1 cellular context compared by ENCODE assay signal in the genomic region with DNA sequence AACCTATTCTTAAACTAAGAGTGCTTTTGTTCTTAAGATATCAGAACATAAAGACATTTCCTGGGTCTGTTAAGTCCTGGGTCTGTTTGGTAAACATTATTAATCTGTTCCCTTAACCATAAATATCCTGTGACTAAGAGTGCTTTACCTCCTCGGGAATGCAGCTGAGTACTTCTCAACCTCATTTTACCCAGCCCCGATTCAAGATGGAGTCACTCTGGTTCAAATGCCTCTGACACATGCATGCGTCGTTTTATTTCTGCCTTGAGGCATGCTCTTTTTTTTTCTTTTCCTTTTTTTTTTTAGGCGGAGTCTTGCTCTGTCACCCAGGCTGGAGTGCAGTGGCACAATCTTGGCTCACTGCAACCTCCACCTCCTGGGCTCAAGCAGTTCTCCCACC.
TF ChIP-seq lines count a peak whose summit lies in the region.

No MANE protein-coding gene starts in this region.

TF ChIP-seq in K562, 482 proteins besides CTCF, POLR2A, EP300 and RAD21 (continued from another document and continues in another):
- TF ChIP-seq POLR2AphosphoS2 (IDR thresholded peaks at IDR 0.05; ENCODE audit: low read length) (no peak), SNRNP70 (optimal IDR thresholded peaks at IDR 0.05; ENCODE audit: low read depth, low read length) (no peak), RBM14 (IDR thresholded peaks at IDR 0.05; ENCODE audit: borderline replicate concordance, insufficient read depth, low read depth, low read length) (no peak), ZBTB7A (IDR thresholded peaks at IDR 0.05; ENCODE audit: borderline replicate concordance, control insufficient read depth, low read depth, low read length) (no peak), PHB2 (IDR thresholded peaks at IDR 0.05; ENCODE audit: low read depth) (no peak), HSF4 (CRISPR knock-in tag; IDR thresholded peaks at IDR 0.05; ENCODE audit: borderline replicate concordance) (no peak), ZNF639 (CRISPR knock-in tag; conservative IDR thresholded peaks at IDR 0.05 in 1 of 2, IDR thresholded peaks at IDR 0.05 in 1 of 2) (peak in 1 of 2 experiments; percentile 67; a peak in 1 of 4 replicates), IFI16 (CRISPR knock-in tag; IDR thresholded peaks at IDR 0.05) (no peak), SRSF3 (IDR thresholded peaks at IDR 0.05; ENCODE audit: insufficient read depth, low read length) (no peak), SAFB2 (IDR thresholded peaks at IDR 0.05; ENCODE audit: borderline replicate concordance, low read depth, low read length, severe bottlenecking) (no peak), POLR2AphosphoS5 (IDR thresholded peaks at IDR 0.05; ENCODE audit: control insufficient read depth, insufficient read depth, low read depth, low read length) (no peak), ZFX (CRISPR knock-in tag; IDR thresholded peaks at IDR 0.05) (no peak), ZNF124 (CRISPR knock-in tag; IDR thresholded peaks at IDR 0.05) (no peak), TEAD4 (IDR thresholded peaks at IDR 0.05; ENCODE audit: low read length) (no peak), TEAD4 (CRISPR knock-in tag; IDR thresholded peaks at IDR 0.05; ENCODE audit: borderline replicate concordance) (no peak), KDM1A (IDR thresholded peaks at IDR 0.05) (no peak), NFYB (IDR thresholded peaks at IDR 0.05; ENCODE audit: extremely low read depth, insufficient read length) (no peak), MECOM (CRISPR knock-in tag; IDR thresholded peaks at IDR 0.05) (peak; percentile 48; the same call in 1 of the 2 replicates), THRAP3 (IDR thresholded peaks at IDR 0.05; ENCODE audit: borderline replicate concordance) (no peak), NBN (IDR thresholded peaks at IDR 0.05; ENCODE audit: low read depth) (no peak), HDGF (IDR thresholded peaks at IDR 0.05) (no peak), PRPF4 (IDR thresholded peaks at IDR 0.05; ENCODE audit: insufficient read depth, low read depth, low read length, poor library complexity, severe bottlenecking) (no peak), MITF (IDR thresholded peaks at IDR 0.05) (no peak), ZNF197 (CRISPR knock-in tag; IDR thresholded peaks at IDR 0.05; ENCODE audit: low read depth) (no peak), JUNB (CRISPR knock-in tag; conservative IDR thresholded peaks at IDR 0.05) (no peak), ZNF311 (CRISPR knock-in tag; IDR thresholded peaks at IDR 0.05) (peak; percentile 73), POLR2G (IDR thresholded peaks at IDR 0.05; ENCODE audit: low read depth, low read length) (no peak), ETV1 (tag; conservative IDR thresholded peaks at IDR 0.05; ENCODE audit: low read depth) (peak; percentile 16; the same call in 1 of the 2 replicates), FOXP4 (CRISPR knock-in tag; IDR thresholded peaks at IDR 0.05; ENCODE audit: borderline replicate concordance) (no peak), ZBTB12 (CRISPR knock-in tag; IDR thresholded peaks at IDR 0.05) (no peak), KDM5B (IDR thresholded peaks at IDR 0.05; ENCODE audit: insufficient replicate concordance, low read depth, low read length) (no peak), COPS2 (conservative IDR thresholded peaks at IDR 0.05) (no peak), CREB3 (tag; conservative IDR thresholded peaks at IDR 0.05; ENCODE audit: low read depth) (peak; percentile 73; the same call in 1 of the 2 replicates), ZNF707 (CRISPR knock-in tag; conservative IDR thresholded peaks at IDR 0.05) (no peak), ZSCAN32 (CRISPR knock-in tag; IDR thresholded peaks at IDR 0.05) (no peak)
- TF ChIP-seq, protein P1, sequence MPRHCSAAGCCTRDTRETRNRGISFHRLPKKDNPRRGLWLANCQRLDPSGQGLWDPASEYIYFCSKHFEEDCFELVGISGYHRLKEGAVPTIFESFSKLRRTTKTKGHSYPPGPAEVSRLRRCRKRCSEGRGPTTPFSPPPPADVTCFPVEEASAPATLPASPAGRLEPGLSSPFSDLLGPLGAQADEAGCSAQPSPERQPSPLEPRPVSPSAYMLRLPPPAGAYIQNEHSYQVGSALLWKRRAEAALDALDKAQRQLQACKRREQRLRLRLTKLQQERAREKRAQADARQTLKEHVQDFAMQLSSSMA (CRISPR knock-in tag; IDR thresholded peaks at IDR 0.05): no peak
- TF ChIP-seq, protein P2, sequence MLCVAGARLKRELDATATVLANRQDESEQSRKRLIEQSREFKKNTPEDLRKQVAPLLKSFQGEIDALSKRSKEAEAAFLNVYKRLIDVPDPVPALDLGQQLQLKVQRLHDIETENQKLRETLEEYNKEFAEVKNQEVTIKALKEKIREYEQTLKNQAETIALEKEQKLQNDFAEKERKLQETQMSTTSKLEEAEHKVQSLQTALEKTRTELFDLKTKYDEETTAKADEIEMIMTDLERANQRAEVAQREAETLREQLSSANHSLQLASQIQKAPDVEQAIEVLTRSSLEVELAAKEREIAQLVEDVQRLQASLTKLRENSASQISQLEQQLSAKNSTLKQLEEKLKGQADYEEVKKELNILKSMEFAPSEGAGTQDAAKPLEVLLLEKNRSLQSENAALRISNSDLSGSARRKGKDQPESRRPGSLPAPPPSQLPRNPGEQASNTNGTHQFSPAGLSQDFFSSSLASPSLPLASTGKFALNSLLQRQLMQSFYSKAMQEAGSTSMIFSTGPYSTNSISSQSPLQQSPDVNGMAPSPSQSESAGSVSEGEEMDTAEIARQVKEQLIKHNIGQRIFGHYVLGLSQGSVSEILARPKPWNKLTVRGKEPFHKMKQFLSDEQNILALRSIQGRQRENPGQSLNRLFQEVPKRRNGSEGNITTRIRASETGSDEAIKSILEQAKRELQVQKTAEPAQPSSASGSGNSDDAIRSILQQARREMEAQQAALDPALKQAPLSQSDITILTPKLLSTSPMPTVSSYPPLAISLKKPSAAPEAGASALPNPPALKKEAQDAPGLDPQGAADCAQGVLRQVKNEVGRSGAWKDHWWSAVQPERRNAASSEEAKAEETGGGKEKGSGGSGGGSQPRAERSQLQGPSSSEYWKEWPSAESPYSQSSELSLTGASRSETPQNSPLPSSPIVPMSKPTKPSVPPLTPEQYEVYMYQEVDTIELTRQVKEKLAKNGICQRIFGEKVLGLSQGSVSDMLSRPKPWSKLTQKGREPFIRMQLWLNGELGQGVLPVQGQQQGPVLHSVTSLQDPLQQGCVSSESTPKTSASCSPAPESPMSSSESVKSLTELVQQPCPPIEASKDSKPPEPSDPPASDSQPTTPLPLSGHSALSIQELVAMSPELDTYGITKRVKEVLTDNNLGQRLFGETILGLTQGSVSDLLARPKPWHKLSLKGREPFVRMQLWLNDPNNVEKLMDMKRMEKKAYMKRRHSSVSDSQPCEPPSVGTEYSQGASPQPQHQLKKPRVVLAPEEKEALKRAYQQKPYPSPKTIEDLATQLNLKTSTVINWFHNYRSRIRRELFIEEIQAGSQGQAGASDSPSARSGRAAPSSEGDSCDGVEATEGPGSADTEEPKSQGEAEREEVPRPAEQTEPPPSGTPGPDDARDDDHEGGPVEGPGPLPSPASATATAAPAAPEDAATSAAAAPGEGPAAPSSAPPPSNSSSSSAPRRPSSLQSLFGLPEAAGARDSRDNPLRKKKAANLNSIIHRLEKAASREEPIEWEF (CRISPR knock-in tag; IDR thresholded peaks at IDR 0.05): no peak
- TF ChIP-seq, protein P3, sequence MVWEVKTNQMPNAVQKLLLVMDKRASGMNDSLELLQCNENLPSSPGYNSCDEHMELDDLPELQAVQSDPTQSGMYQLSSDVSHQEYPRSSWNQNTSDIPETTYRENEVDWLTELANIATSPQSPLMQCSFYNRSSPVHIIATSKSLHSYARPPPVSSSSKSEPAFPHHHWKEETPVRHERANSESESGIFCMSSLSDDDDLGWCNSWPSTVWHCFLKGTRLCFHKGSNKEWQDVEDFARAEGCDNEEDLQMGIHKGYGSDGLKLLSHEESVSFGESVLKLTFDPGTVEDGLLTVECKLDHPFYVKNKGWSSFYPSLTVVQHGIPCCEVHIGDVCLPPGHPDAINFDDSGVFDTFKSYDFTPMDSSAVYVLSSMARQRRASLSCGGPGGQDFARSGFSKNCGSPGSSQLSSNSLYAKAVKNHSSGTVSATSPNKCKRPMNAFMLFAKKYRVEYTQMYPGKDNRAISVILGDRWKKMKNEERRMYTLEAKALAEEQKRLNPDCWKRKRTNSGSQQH (CRISPR knock-in tag; IDR thresholded peaks at IDR 0.05): peak; percentile 82; the same call in 1 of the 2 replicates
- TF ChIP-seq, protein P4, sequence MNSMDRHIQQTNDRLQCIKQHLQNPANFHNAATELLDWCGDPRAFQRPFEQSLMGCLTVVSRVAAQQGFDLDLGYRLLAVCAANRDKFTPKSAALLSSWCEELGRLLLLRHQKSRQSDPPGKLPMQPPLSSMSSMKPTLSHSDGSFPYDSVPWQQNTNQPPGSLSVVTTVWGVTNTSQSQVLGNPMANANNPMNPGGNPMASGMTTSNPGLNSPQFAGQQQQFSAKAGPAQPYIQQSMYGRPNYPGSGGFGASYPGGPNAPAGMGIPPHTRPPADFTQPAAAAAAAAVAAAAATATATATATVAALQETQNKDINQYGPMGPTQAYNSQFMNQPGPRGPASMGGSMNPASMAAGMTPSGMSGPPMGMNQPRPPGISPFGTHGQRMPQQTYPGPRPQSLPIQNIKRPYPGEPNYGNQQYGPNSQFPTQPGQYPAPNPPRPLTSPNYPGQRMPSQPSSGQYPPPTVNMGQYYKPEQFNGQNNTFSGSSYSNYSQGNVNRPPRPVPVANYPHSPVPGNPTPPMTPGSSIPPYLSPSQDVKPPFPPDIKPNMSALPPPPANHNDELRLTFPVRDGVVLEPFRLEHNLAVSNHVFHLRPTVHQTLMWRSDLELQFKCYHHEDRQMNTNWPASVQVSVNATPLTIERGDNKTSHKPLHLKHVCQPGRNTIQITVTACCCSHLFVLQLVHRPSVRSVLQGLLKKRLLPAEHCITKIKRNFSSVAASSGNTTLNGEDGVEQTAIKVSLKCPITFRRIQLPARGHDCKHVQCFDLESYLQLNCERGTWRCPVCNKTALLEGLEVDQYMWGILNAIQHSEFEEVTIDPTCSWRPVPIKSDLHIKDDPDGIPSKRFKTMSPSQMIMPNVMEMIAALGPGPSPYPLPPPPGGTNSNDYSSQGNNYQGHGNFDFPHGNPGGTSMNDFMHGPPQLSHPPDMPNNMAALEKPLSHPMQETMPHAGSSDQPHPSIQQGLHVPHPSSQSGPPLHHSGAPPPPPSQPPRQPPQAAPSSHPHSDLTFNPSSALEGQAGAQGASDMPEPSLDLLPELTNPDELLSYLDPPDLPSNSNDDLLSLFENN (IDR thresholded peaks at IDR 0.05; ENCODE audit: low read depth in 2 of 2, low read length in 2 of 2): no peak
- TF ChIP-seq, protein P5, sequence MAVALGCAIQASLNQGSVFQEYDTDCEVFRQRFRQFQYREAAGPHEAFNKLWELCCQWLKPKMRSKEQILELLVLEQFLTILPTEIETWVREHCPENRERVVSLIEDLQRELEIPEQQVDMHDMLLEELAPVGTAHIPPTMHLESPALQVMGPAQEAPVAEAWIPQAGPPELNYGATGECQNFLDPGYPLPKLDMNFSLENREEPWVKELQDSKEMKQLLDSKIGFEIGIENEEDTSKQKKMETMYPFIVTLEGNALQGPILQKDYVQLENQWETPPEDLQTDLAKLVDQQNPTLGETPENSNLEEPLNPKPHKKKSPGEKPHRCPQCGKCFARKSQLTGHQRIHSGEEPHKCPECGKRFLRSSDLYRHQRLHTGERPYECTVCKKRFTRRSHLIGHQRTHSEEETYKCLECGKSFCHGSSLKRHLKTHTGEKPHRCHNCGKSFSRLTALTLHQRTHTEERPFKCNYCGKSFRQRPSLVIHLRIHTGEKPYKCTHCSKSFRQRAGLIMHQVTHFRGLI (CRISPR knock-in tag; IDR thresholded peaks at IDR 0.05): peak; percentile 80
